16 cellular contexts compared by ENCODE assay signal in genomic region chr9:125752070-125752628, GRCh38. TPM values are rescaled to one million over a fixed set of nuclear protein-coding genes. Genes with fewer than 3 reads are reported as not detected.
A peak's percentile ranks its signal among the peaks of the same experiment; 100 is the strongest.
DNase-seq lines count a peak whose midpoint lies in the region; FAIRE-seq and TF ChIP-seq lines count a peak whose summit lies in the region.
"Had no signal": no experiment of that assay in that cellular context is flagged by ENCODE, and none has a peak within 500 bp of the region (broad histone marks: within the 10 kb centered on the region; RNA-seq: fewer than 3 reads in every experiment).

No MANE protein-coding gene starts in this region.

- H3K27me3 Mint-ChIP-seq in H9 (ENCODE audit: low read depth), result no peaks in the 10 kb centered on the region
- H3K27me3 Mint-ChIP-seq in astrocyte (ENCODE audit: low read depth, unreplicated experiment), result no peaks in the 10 kb centered on the region
- no peaks in the 10 kb centered on the region for H3K27me3 Mint-ChIP-seq in osteocyte (ENCODE audit: unreplicated experiment)
- H3K27me3 Mint-ChIP-seq: CD4-positive, CD25-positive, alpha-beta regulatory T cell had no signal

- no peak overlapping the region for H3K4me2 ChIP-seq in H9 (ENCODE audit: insufficient read depth, insufficient read length, low read length)
- peak overlapping the region; percentile 10 for H3K4me2 ChIP-seq in astrocyte (ENCODE audit: low read length)
- no peak overlapping the region for H3K4me2 ChIP-seq in mesendoderm (ENCODE audit: low read length)

- H3K23me2 ChIP-seq in H9 (ENCODE audit: insufficient read length, low read depth, low read length, poor library complexity, severe bottlenecking), result peaks cover 10% of the 10 kb centered on the region

- H2AK5ac ChIP-seq in H9 (ENCODE audit: insufficient read length, low read length), result no peak overlapping the region
- H2AK5ac ChIP-seq in mesendoderm (ENCODE audit: low read length), result no peak overlapping the region

- WGBS in H9 (ENCODE audit: extremely low coverage, insufficient read length, low lambda C conversion rate), result no CpG with 5 or more reads among the region's 3 CpGs
- WGBS in mesendoderm (ENCODE audit: extremely low coverage, insufficient coverage, low lambda C conversion rate), result no CpG with 5 or more reads among the region's 3 CpGs

- H2BK15ac ChIP-seq in H9 (ENCODE audit: low read depth, low read length), result no peak overlapping the region
- H2BK15ac ChIP-seq in mesendoderm (replicated peaks; ENCODE audit: low read depth), result no peak overlapping the region

- H2AFZ ChIP-seq in H9 (ENCODE audit: low read length) (no peak overlapping the region), astrocyte (ENCODE audit: low read depth, low read length) (no peak overlapping the region)

- no peak overlapping the region for H3K27ac ChIP-seq in H9 (ENCODE audit: insufficient read length, low read depth, low read length)
- H3K27ac ChIP-seq in astrocyte (ENCODE audit: low read depth, low read length), result no peak overlapping the region
- no peak overlapping the region for H3K27ac ChIP-seq in mesendoderm (ENCODE audit: low read depth, low read length)
- H3K27ac ChIP-seq: SJSA1 had no signal

- H3T11ph ChIP-seq in H9 (ENCODE audit: low read length), result no peak overlapping the region

- no peak overlapping the region for H3K18ac ChIP-seq in H9 (ENCODE audit: insufficient read length, low read depth, low read length)
- H3K18ac ChIP-seq in mesendoderm (ENCODE audit: low read length), result no peak overlapping the region

- no peak overlapping the region for H3K56ac ChIP-seq in H9 (ENCODE audit: insufficient read length, low read depth, low read length)
- no peak overlapping the region for H3K56ac ChIP-seq in mesendoderm (ENCODE audit: low read length)

- H3K9me3 ChIP-seq in H9 (ENCODE audit: control insufficient read depth, low read depth, low read length) (no peaks in the 10 kb centered on the region), astrocyte (ENCODE audit: insufficient read depth, low read depth, low read length) (no peaks in the 10 kb centered on the region)
- H3K9me3 ChIP-seq: SJSA1 had no signal

- H4K5ac ChIP-seq in H9 (ENCODE audit: insufficient read length, low read depth, low read length), result no peak overlapping the region
- no peak overlapping the region for H4K5ac ChIP-seq in mesendoderm (ENCODE audit: low read length)

- no peak overlapping the region for H2BK5ac ChIP-seq in H9 (ENCODE audit: insufficient read length, low read length)
- no peak overlapping the region for H2BK5ac ChIP-seq in mesendoderm (ENCODE audit: low read length)

- no peak overlapping the region for H4K91ac ChIP-seq in H9 (ENCODE audit: insufficient read length, low read depth, low read length)

- H3K9ac ChIP-seq in H9 (ENCODE audit: extremely low read depth, insufficient read length, low read length) (no peak overlapping the region), astrocyte (ENCODE audit: low read length) (no peak overlapping the region), mesendoderm (ENCODE audit: low read length) (no peak overlapping the region)

- H3K79me1 ChIP-seq in H9 (ENCODE audit: insufficient read depth, low read depth, low read length, poor library complexity, severe bottlenecking), result no peaks in the 10 kb centered on the region
- peaks cover 2% of the 10 kb centered on the region for H3K79me1 ChIP-seq in mesendoderm (ENCODE audit: low read length)

- H3K4me3 ChIP-seq in astrocyte (ENCODE audit: insufficient read depth, low read depth, low read length) (no peak overlapping the region), mesendoderm (ENCODE audit: low read length) (no peak overlapping the region)
- H3K4me3 ChIP-seq: SJSA1 had no signal

- no peak for FAIRE-seq in astrocyte (lab: Jason Lieb, UNC)

- H3K4me1 Mint-ChIP-seq in H9 (peaks cover 73 to 80% of the 10 kb centered on the region in 2 experiments), astrocyte (ENCODE audit: low read depth, unreplicated experiment) (peaks cover 21% of the 10 kb centered on the region), osteocyte (ENCODE audit: unreplicated experiment) (peaks cover 24% of the 10 kb centered on the region)

- H3K4me1 ChIP-seq in H9 (ENCODE audit: insufficient read depth, low read length), result peaks cover 5% of the 10 kb centered on the region; the same call in 1 of the 2 replicates
- peaks cover 10% of the 10 kb centered on the region for H3K4me1 ChIP-seq in astrocyte (ENCODE audit: insufficient read depth, low read length)
- no peaks in the 10 kb centered on the region for H3K4me1 ChIP-seq in mesendoderm (ENCODE audit: control insufficient read depth, low read depth, low read length)

- peak overlapping the region; percentile 26 to 31; a peak in 2 of 5 replicates for H3K4me3 Mint-ChIP-seq in H9
- no peak overlapping the region for H3K4me3 Mint-ChIP-seq in astrocyte (ENCODE audit: unreplicated experiment)
- no peak overlapping the region for H3K4me3 Mint-ChIP-seq in osteocyte (ENCODE audit: unreplicated experiment)
- H3K4me3 Mint-ChIP-seq: CD4-positive, CD25-positive, alpha-beta regulatory T cell; stimulated activated naive CD8-positive, alpha-beta T cell treated with anti-CD3 and anti-CD28 coated beads, Interleukin-15, Interleukin-2, amounts not matched to agents 100 ng/mL and 50 ng/mL, for 24 hours had no signal

- H4K20me1 ChIP-seq in H9 (ENCODE audit: control insufficient read depth, insufficient read depth, insufficient read length), result no peaks in the 10 kb centered on the region
- peaks cover 17% of the 10 kb centered on the region for H4K20me1 ChIP-seq in astrocyte (ENCODE audit: insufficient read depth, low read length)

- TF ChIP-seq CTCF in H9 (conservative IDR thresholded peaks at IDR 0.05) (no peak), astrocyte (IDR thresholded peaks at IDR 0.05; ENCODE audit: insufficient read depth, low read depth, low read length) (no peak), osteocyte (IDR thresholded peaks at IDR 0.05) (no peak)

- DNase-seq in DMS79 (lab: John Stamatoyannopoulos, UW) (peak; percentile 39), H9 (no peak), astrocyte (ENCODE audit: low read depth) (no peak), mesendoderm (peak; percentile 37), midbrain (lab: John Stamatoyannopoulos, UW) (no peak), NCI-H2227 treated with DMSO at 0.1 percent for 48 hours (lab: John Stamatoyannopoulos, UW) (no peak), G401 (ENCODE audit: low spot score) (no peak), osteocyte (ENCODE audit: extremely low spot score, unreplicated experiment) (no peak)
- DNase-seq: activated CD4-positive, alpha-beta T cell treated with anti-CD3 and anti-CD28 coated beads for 1 hour; activated effector memory CD4-positive, alpha-beta T cell treated with Interleukin-2 at 50 U/mL for 16 hours; CD4-positive, CD25-positive, alpha-beta regulatory T cell; GOT3; IMR-90; posterior cingulate gyrus had no signal

- H3K36me3 ChIP-seq in astrocyte (ENCODE audit: insufficient read depth, low read length) (peaks cover 9% of the 10 kb centered on the region), mesendoderm (ENCODE audit: control insufficient read depth, insufficient read depth, low read length) (no peaks in the 10 kb centered on the region)

- no peak overlapping the region for H2BK12ac ChIP-seq in H9 (ENCODE audit: insufficient read length, low read depth, low read length)

- no peak overlapping the region for H3K14ac ChIP-seq in H9 (ENCODE audit: insufficient read depth, low read length)

- H3K27ac Mint-ChIP-seq in H9 (peak overlapping the region in 1 of 3 experiments; percentile 96; a peak in 2 of 7 replicates), astrocyte (ENCODE audit: unreplicated experiment) (no peak overlapping the region), osteocyte (ENCODE audit: unreplicated experiment) (no peak overlapping the region)
- H3K27ac Mint-ChIP-seq: CD4-positive, CD25-positive, alpha-beta regulatory T cell; stimulated activated naive CD8-positive, alpha-beta T cell treated with anti-CD3 and anti-CD28 coated beads, Interleukin-15, Interleukin-2, amounts not matched to agents 100 ng/mL and 50 ng/mL, for 24 hours had no signal

- H3K9me3 Mint-ChIP-seq in H9 (no peaks in the 10 kb centered on the region; a peak in 1 of 5 replicates), astrocyte (ENCODE audit: unreplicated experiment) (no peaks in the 10 kb centered on the region), osteocyte (ENCODE audit: unreplicated experiment) (no peaks in the 10 kb centered on the region)
- H3K9me3 Mint-ChIP-seq: CD4-positive, CD25-positive, alpha-beta regulatory T cell; stimulated activated naive CD8-positive, alpha-beta T cell treated with anti-CD3 and anti-CD28 coated beads, Interleukin-15, Interleukin-2, amounts not matched to agents 100 ng/mL and 50 ng/mL, for 24 hours had no signal

- no peak overlapping the region for H3K4ac ChIP-seq in H9 (ENCODE audit: low read depth, low read length)
- no peak overlapping the region for H3K4ac ChIP-seq in mesendoderm (ENCODE audit: low read depth, low read length)

- H2BK20ac ChIP-seq in H9 (ENCODE audit: low read depth, low read length, poor library complexity, severe bottlenecking), result no peak overlapping the region

- H3K36me3 Mint-ChIP-seq in H9 (ENCODE audit: insufficient read depth in 1 of 3, low read depth in 3 of 3) (peaks cover 10 to 18% (median 11%) of the 10 kb centered on the region in 3 experiments; a peak in 6 of 7 replicates), astrocyte (ENCODE audit: low read depth, unreplicated experiment) (peaks cover 2% of the 10 kb centered on the region), osteocyte (ENCODE audit: unreplicated experiment) (peaks cover 6% of the 10 kb centered on the region)
- H3K36me3 Mint-ChIP-seq: CD4-positive, CD25-positive, alpha-beta regulatory T cell had no signal

- H2BK120ac ChIP-seq in H9 (ENCODE audit: low read depth, low read length, poor library complexity, severe bottlenecking), result no peak overlapping the region
- no peak overlapping the region for H2BK120ac ChIP-seq in mesendoderm (ENCODE audit: low read depth, low read length)

- H3K23ac ChIP-seq in H9 (ENCODE audit: insufficient read length, low read depth, low read length), result no peak overlapping the region
- H3K23ac ChIP-seq in mesendoderm (ENCODE audit: low read length), result no peak overlapping the region

- in situ Hi-C loops in G401 (cut with HindIII; ENCODE audit: low sequenced_read_pairs), result no loop called here

- H3K27me3 ChIP-seq in H9 (ENCODE audit: insufficient read depth, low read length), result no peaks in the 10 kb centered on the region
- no peaks in the 10 kb centered on the region for H3K27me3 ChIP-seq in astrocyte (ENCODE audit: insufficient read depth, low read length)
- H3K27me3 ChIP-seq in mesendoderm (ENCODE audit: insufficient read depth, low read length, poor library complexity), result no peaks in the 10 kb centered on the region
- H3K27me3 ChIP-seq: SJSA1 had no signal

- no peaks in the 10 kb centered on the region for H3K79me2 ChIP-seq in H9 (ENCODE audit: insufficient read depth, low read length)
- peaks cover 96% of the 10 kb centered on the region for H3K79me2 ChIP-seq in astrocyte (ENCODE audit: insufficient read depth, low read length)
- H3K79me2 ChIP-seq in mesendoderm (ENCODE audit: control insufficient read depth, insufficient read depth, low read length), result peaks cover 13% of the 10 kb centered on the region

- H4K8ac ChIP-seq in H9 (replicated peaks; ENCODE audit: insufficient read length, low read depth, low read length) (no peak overlapping the region), mesendoderm (ENCODE audit: low read depth, low read length) (no peak overlapping the region)

RNA-seq across cellular contexts. Expression of gene PBX3, which starts 5.0 kb away (rescaled TPM):
- 44.6 and 46.0 TPM in 2 replicates for total RNA-seq in H9 (2021)
- 39.0 and 51.2 TPM in 2 replicates for total RNA-seq in astrocyte
- 33.2 TPM for polyA plus RNA-seq in mesendoderm (2013, experiment 1 of 2)
- polyA plus RNA-seq in mesendoderm (2013, experiment 2 of 2), result 33.5 TPM
- 17.0 and 44.9 TPM in 2 replicates for total RNA-seq in G401 (2014; rRNA removed; shearing (Covaris generic))
- total RNA-seq in osteocyte, result 16.0 and 16.1 TPM in 2 replicates

RNA-seq across cellular contexts. Expression of gene MAPKAP1, which starts 45.1 kb away (rescaled TPM):
- total RNA-seq in H9 (2021), result 86.4 and 97.0 TPM in 2 replicates
- total RNA-seq in astrocyte, result 109 and 110 TPM in 2 replicates
- 93.2 TPM for polyA plus RNA-seq in mesendoderm (2013, experiment 1 of 2)
- polyA plus RNA-seq in mesendoderm (2013, experiment 2 of 2), result 93.8 TPM
- 77.0 and 113 TPM in 2 replicates for total RNA-seq in G401 (2014; rRNA removed; shearing (Covaris generic))
- total RNA-seq in osteocyte, result 67.2 and 76.9 TPM in 2 replicates

Comparison
In these comparisons a context has a peak if more than half of its experiments do, and no peak if none do; other contexts are left out.
1. DNase-seq: peak in DMS79 (single experiment) and mesendoderm (single experiment); none in H9 (single experiment), astrocyte (single experiment), midbrain (single experiment), NCI-H2227 treated with DMSO at 0.1 percent for 48 hours (single experiment), G401 (single experiment) and osteocyte (single experiment).
2. H3K4me3 Mint-ChIP-seq: peak in H9 (2 of 2); none in astrocyte (single experiment) and osteocyte (single experiment).